Comparison of ENCODE assay signal across 8 cellular contexts in genomic region chr19:1853295-1854031, GRCh38. TPM values are rescaled to one million over a fixed set of nuclear protein-coding genes. Genes with fewer than 3 reads are reported as not detected.
A peak's percentile ranks its signal among the peaks of the same experiment; 100 is the strongest.
DNase-seq lines count a peak whose midpoint lies in the region; ATAC-seq and TF ChIP-seq lines count a peak whose summit lies in the region.

No MANE protein-coding gene starts in this region.

- intact Hi-C loops in activated T-helper 2 cell treated with anti-CD3 and anti-CD28 coated beads, Interferon-gamma antibody, Interleukin-2, Interleukin-4, amounts not matched to agents 10 μg/mL and 5 μg/mL and 100 μg/mL, durations not matched to agents 14 hours and 24 hours and 36 hours (cut with micrococcal nuclease): no loop called here

- DNase-seq in COLO829 (ENCODE audit: low spot score): peak; percentile 85
- peak; percentile 82 for DNase-seq in HT1080 (ENCODE audit: low read depth)
- no peak for DNase-seq in RWPE2 (ENCODE audit: low spot score)
- DNase-seq in activated T-helper 2 cell treated with anti-CD3 and anti-CD28 coated beads, Interferon-gamma antibody, Interleukin-2, Interleukin-4, amounts not matched to agents 10 μg/mL and 5 μg/mL and 100 μg/mL, durations not matched to agents 14 hours and 24 hours and 36 hours (ENCODE audit: low spot score): peak; percentile 84
- DNase-seq in fibroblast of the aortic adventitia (ENCODE audit: low read depth): peak; percentile 74
- peak; percentile 94 for DNase-seq in osteocyte (ENCODE audit: extremely low spot score, unreplicated experiment)
- DNase-seq in upper lobe of left lung: peak; percentile 92 to 96

- H3K9me3 ChIP-seq in RWPE2 (ENCODE audit: severe bottlenecking) (no peaks in the 10 kb centered on the region), upper lobe of left lung (no peaks in the 10 kb centered on the region)

- H3K4me1 ChIP-seq in RWPE2 (ENCODE audit: insufficient read depth, poor library complexity, severe bottlenecking): peaks cover 25% of the 10 kb centered on the region
- H3K4me1 ChIP-seq in upper lobe of left lung: peaks cover 62 to 76% (median 69%) of the 10 kb centered on the region in 4 donors

- WGBS in upper lobe of left lung, 2 donors: 28 to 41% methylated on average over 10 to 22 of the region's 27 CpGs

- H3K27me3 ChIP-seq in RWPE2 (ENCODE audit: insufficient read depth, poor library complexity, severe bottlenecking): no peaks in the 10 kb centered on the region
- no peaks in the 10 kb centered on the region for H3K27me3 ChIP-seq in upper lobe of left lung

- peaks cover 6% of the 10 kb centered on the region; the same call in 1 of the 2 replicates for H3K36me3 ChIP-seq in RWPE2 (ENCODE audit: low read depth)
- H3K36me3 ChIP-seq in upper lobe of left lung: peaks cover 0 to 4% (median 0%) of the 10 kb centered on the region in 4 donors

- H3K27ac ChIP-seq in RWPE2 (ENCODE audit: poor library complexity, severe bottlenecking) (peak overlapping the region; percentile 82), upper lobe of left lung (peak overlapping the region; percentile 25 to 95 (median 93))

- H3K4me3 ChIP-seq in RWPE2 (ENCODE audit: severe bottlenecking): no peak overlapping the region
- H3K4me3 ChIP-seq in fibroblast of the aortic adventitia (ENCODE audit: low read depth, low read length): no peak overlapping the region
- peak overlapping the region in 1 of 4 donors; percentile 17 for H3K4me3 ChIP-seq in upper lobe of left lung

- H3K4me1 Mint-ChIP-seq in activated T-helper 2 cell treated with anti-CD3 and anti-CD28 coated beads, Interferon-gamma antibody, Interleukin-2, Interleukin-4, amounts not matched to agents 10 μg/mL and 5 μg/mL and 100 μg/mL, durations not matched to agents 14 hours and 24 hours and 36 hours (ENCODE audit: low read depth): peaks cover 21% of the 10 kb centered on the region
- peaks cover 46% of the 10 kb centered on the region for H3K4me1 Mint-ChIP-seq in osteocyte (ENCODE audit: unreplicated experiment)

- peak overlapping the region; percentile 66 for H3K4me3 Mint-ChIP-seq in activated T-helper 2 cell treated with anti-CD3 and anti-CD28 coated beads, Interferon-gamma antibody, Interleukin-2, Interleukin-4, amounts not matched to agents 10 μg/mL and 5 μg/mL and 100 μg/mL, durations not matched to agents 14 hours and 24 hours and 36 hours (ENCODE audit: low read depth)
- H3K4me3 Mint-ChIP-seq in osteocyte (ENCODE audit: unreplicated experiment): no peak overlapping the region

- peak overlapping the region; percentile 93 for H3K27ac Mint-ChIP-seq in activated T-helper 2 cell treated with anti-CD3 and anti-CD28 coated beads, Interferon-gamma antibody, Interleukin-2, Interleukin-4, amounts not matched to agents 10 μg/mL and 5 μg/mL and 100 μg/mL, durations not matched to agents 14 hours and 24 hours and 36 hours
- peak overlapping the region; percentile 91 for H3K27ac Mint-ChIP-seq in osteocyte (ENCODE audit: unreplicated experiment)

- TF ChIP-seq CTCF in RWPE2 (IDR thresholded peaks at IDR 0.05; ENCODE audit: poor library complexity, severe bottlenecking) (peak; percentile 79), fibroblast of the aortic adventitia (IDR thresholded peaks at IDR 0.05; ENCODE audit: insufficient read depth, low read length) (peak; percentile 96), osteocyte (IDR thresholded peaks at IDR 0.05) (peak; percentile 93), upper lobe of left lung (IDR thresholded peaks at IDR 0.05) (peak; percentile 95 to 97 (median 96))

- TF ChIP-seq EP300 in upper lobe of left lung (IDR thresholded peaks at IDR 0.05): no peak

- no peaks in the 10 kb centered on the region for H3K27me3 Mint-ChIP-seq in activated T-helper 2 cell treated with anti-CD3 and anti-CD28 coated beads, Interferon-gamma antibody, Interleukin-2, Interleukin-4, amounts not matched to agents 10 μg/mL and 5 μg/mL and 100 μg/mL, durations not matched to agents 14 hours and 24 hours and 36 hours (ENCODE audit: low read depth)
- H3K27me3 Mint-ChIP-seq in osteocyte (ENCODE audit: unreplicated experiment): no peaks in the 10 kb centered on the region

- peaks cover 10% of the 10 kb centered on the region for H3K36me3 Mint-ChIP-seq in activated T-helper 2 cell treated with anti-CD3 and anti-CD28 coated beads, Interferon-gamma antibody, Interleukin-2, Interleukin-4, amounts not matched to agents 10 μg/mL and 5 μg/mL and 100 μg/mL, durations not matched to agents 14 hours and 24 hours and 36 hours (ENCODE audit: low read depth)
- no peaks in the 10 kb centered on the region for H3K36me3 Mint-ChIP-seq in osteocyte (ENCODE audit: unreplicated experiment)

- TF ChIP-seq POLR2A in upper lobe of left lung (IDR thresholded peaks at IDR 0.05): no peak

- H3K9me3 Mint-ChIP-seq in activated T-helper 2 cell treated with anti-CD3 and anti-CD28 coated beads, Interferon-gamma antibody, Interleukin-2, Interleukin-4, amounts not matched to agents 10 μg/mL and 5 μg/mL and 100 μg/mL, durations not matched to agents 14 hours and 24 hours and 36 hours: no peaks in the 10 kb centered on the region
- no peaks in the 10 kb centered on the region for H3K9me3 Mint-ChIP-seq in osteocyte (ENCODE audit: unreplicated experiment)

- peak; percentile 13; the same call in 1 of the 3 replicates for ATAC-seq in RWPE2 (ENCODE audit: low read depth)
- ATAC-seq in upper lobe of left lung (ENCODE audit: low FRiP score in 2 of 2): peak; percentile 56 to 71
- no peak for ATAC-seq in GM21367 (IDR thresholded peaks at IDR 0.05; ENCODE audit: unreplicated experiment)

RNA-seq across cellular contexts. Expression of gene REXO1, which starts 5.2 kb away (rescaled TPM):
- total RNA-seq in HT1080 (2014; rRNA removed; shearing (Covaris generic)): 12.5 and 14.4 TPM in 2 replicates
- polyA plus RNA-seq in HT1080 (2015; cell fraction: cytosol; rRNA removed): 21.2 and 21.7 TPM in 2 replicates
- 57.3 and 181 TPM in 2 replicates for polyA plus RNA-seq in HT1080 (2015; cell fraction: nucleus; rRNA removed)
- total RNA-seq in activated T-helper 2 cell treated with anti-CD3 and anti-CD28 coated beads, Interferon-gamma antibody, Interleukin-2, Interleukin-4, amounts not matched to agents 10 μg/mL and 5 μg/mL and 100 μg/mL, durations not matched to agents 14 hours and 24 hours and 36 hours: 55.2 and 56.6 TPM in 2 replicates
- total RNA-seq in fibroblast of the aortic adventitia (ENCODE audit: low replicate concordance): 9.0 and 13.0 TPM in 2 replicates
- total RNA-seq in osteocyte: 29.8 and 39.3 TPM in 2 replicates
- 100 to 1,000 TPM in 1 of 6 donors, 10 to 100 TPM in 5; 17.0 to 106 (median 38.8) TPM for total RNA-seq in upper lobe of left lung

RNA-seq across cellular contexts. Expression of gene KLF16, which starts 9.9 kb away (rescaled TPM):
- total RNA-seq in HT1080 (2014; rRNA removed; shearing (Covaris generic)): 12.1 and 20.2 TPM in 2 replicates
- 36.7 and 39.5 TPM in 2 replicates for polyA plus RNA-seq in HT1080 (2015; cell fraction: cytosol; rRNA removed)
- polyA plus RNA-seq in HT1080 (2015; cell fraction: nucleus; rRNA removed): 23.1 and 25.5 TPM in 2 replicates
- 31.2 and 32.1 TPM in 2 replicates for total RNA-seq in activated T-helper 2 cell treated with anti-CD3 and anti-CD28 coated beads, Interferon-gamma antibody, Interleukin-2, Interleukin-4, amounts not matched to agents 10 μg/mL and 5 μg/mL and 100 μg/mL, durations not matched to agents 14 hours and 24 hours and 36 hours
- total RNA-seq in fibroblast of the aortic adventitia (ENCODE audit: low replicate concordance): 6.5 and 7.3 TPM in 2 replicates
- total RNA-seq in osteocyte: 25.1 and 26.3 TPM in 2 replicates
- total RNA-seq in upper lobe of left lung: 10 to 100 TPM in 4 of 6 donors, 1 to 10 TPM in 2; 6.9 to 39.9 (median 16.4) TPM

RNA-seq across cellular contexts. Expression of gene ABHD17A, which starts 31.8 kb away (rescaled TPM):
- 216 and 229 TPM in 2 replicates for total RNA-seq in HT1080 (2014; rRNA removed; shearing (Covaris generic))
- 105 and 124 TPM in 2 replicates for polyA plus RNA-seq in HT1080 (2015; cell fraction: cytosol; rRNA removed)
- 80.3 and 83.3 TPM in 2 replicates for polyA plus RNA-seq in HT1080 (2015; cell fraction: nucleus; rRNA removed)
- total RNA-seq in activated T-helper 2 cell treated with anti-CD3 and anti-CD28 coated beads, Interferon-gamma antibody, Interleukin-2, Interleukin-4, amounts not matched to agents 10 μg/mL and 5 μg/mL and 100 μg/mL, durations not matched to agents 14 hours and 24 hours and 36 hours: 100 and 102 TPM in 2 replicates
- total RNA-seq in fibroblast of the aortic adventitia (ENCODE audit: low replicate concordance) (48.0 and 51.2 TPM in 2 replicates), osteocyte (63.4 and 64.0 TPM in 2 replicates), upper lobe of left lung (100 to 1,000 TPM in 4 of 6 donors, 10 to 100 TPM in 2; 63.4 to 143 (median 108) TPM)

RNA-seq across cellular contexts. Expression of gene ATP8B3, which starts 41.4 kb away (rescaled TPM):
- total RNA-seq in HT1080 (2014; rRNA removed; shearing (Covaris generic)): 6.1 and 9.8 TPM in 2 replicates
- 14.7 and 15.5 TPM in 2 replicates for polyA plus RNA-seq in HT1080 (2015; cell fraction: cytosol; rRNA removed)
- 27.4 and 30.1 TPM in 2 replicates for polyA plus RNA-seq in HT1080 (2015; cell fraction: nucleus; rRNA removed)
- total RNA-seq in activated T-helper 2 cell treated with anti-CD3 and anti-CD28 coated beads, Interferon-gamma antibody, Interleukin-2, Interleukin-4, amounts not matched to agents 10 μg/mL and 5 μg/mL and 100 μg/mL, durations not matched to agents 14 hours and 24 hours and 36 hours: 11.3 and 11.5 TPM in 2 replicates
- 0.16 and 3.3 TPM in 2 replicates for total RNA-seq in fibroblast of the aortic adventitia (ENCODE audit: low replicate concordance)
- 4.6 and 5.2 TPM in 2 replicates for total RNA-seq in osteocyte
- total RNA-seq in upper lobe of left lung: 1 to 10 TPM in 3 of 6 donors, under 1 TPM in 3; under 0.01 to 6.2 (median 1.1) TPM

RNA-seq across cellular contexts. Expression of gene ADAT3, which starts 51.7 kb away (rescaled TPM):
- total RNA-seq in HT1080 (2014; rRNA removed; shearing (Covaris generic)): 10.1 and 15.8 TPM in 2 replicates
- 8.4 and 11.2 TPM in 2 replicates for polyA plus RNA-seq in HT1080 (2015; cell fraction: cytosol; rRNA removed)
- polyA plus RNA-seq in HT1080 (2015; cell fraction: nucleus; rRNA removed): 6.6 and 7.1 TPM in 2 replicates
- total RNA-seq in activated T-helper 2 cell treated with anti-CD3 and anti-CD28 coated beads, Interferon-gamma antibody, Interleukin-2, Interleukin-4, amounts not matched to agents 10 μg/mL and 5 μg/mL and 100 μg/mL, durations not matched to agents 14 hours and 24 hours and 36 hours: 9.1 and 9.9 TPM in 2 replicates
- total RNA-seq in fibroblast of the aortic adventitia (ENCODE audit: low replicate concordance) (2.6 and 4.2 TPM in 2 replicates), osteocyte (6.8 and 7.4 TPM in 2 replicates), upper lobe of left lung (10 to 100 TPM in 4 of 6 donors, 1 to 10 TPM in 2; 6.1 to 25.1 (median 12.0) TPM)
